Comparison of ENCODE assay signal across 10 cellular contexts in genomic region chr1:2322593-2323295, GRCh38.
DNase-seq lines count a peak whose midpoint lies in the region; ATAC-seq, FAIRE-seq and TF ChIP-seq lines count a peak whose summit lies in the region.
"Had no signal": no experiment of that assay in that cellular context is flagged by ENCODE, and none has a peak within 500 bp of the region (broad histone marks: within the 10 kb centered on the region; RNA-seq: fewer than 3 reads in every experiment).

No MANE protein-coding gene starts in this region.

- H3K36me3 ChIP-seq in HUES6 (ENCODE audit: control insufficient read depth, insufficient read depth, low read length) (no peaks in the 10 kb centered on the region), H1 (ENCODE audit: control insufficient read depth in 2 of 4, insufficient read depth in 4 of 4, low read length in 3 of 4) (no peaks in the 10 kb centered on the region)

- H2BK20ac ChIP-seq in H1 (ENCODE audit: low read length) = no peak overlapping the region

- 0 out of 2 replicates have a peak overlapping the region, but pooled peaks have one; percentile 33 for H2AK5ac ChIP-seq in H1 (ENCODE audit: low read depth, low read length)

- ATAC-seq in HG03354 (IDR thresholded peaks at IDR 0.05; ENCODE audit: poor library complexity, severe bottlenecking, unreplicated experiment) (no peak), GM21825 (IDR thresholded peaks at IDR 0.05; ENCODE audit: unreplicated experiment) (no peak)
- ATAC-seq: HCT116 had no signal

- TF ChIP-seq EP300 in H1 (IDR thresholded peaks at IDR 0.05; ENCODE audit: borderline replicate concordance in 1 of 2, low read depth in 2 of 2, low read length in 2 of 2) = no peak

- no peak overlapping the region for H4K91ac ChIP-seq in H1 (replicated peaks; ENCODE audit: insufficient read length, low read length)

- H3K27me3 ChIP-seq in HUES6 (ENCODE audit: control insufficient read depth, insufficient read depth, low read length) (peaks cover 10% of the 10 kb centered on the region), H1 (replicated peaks in 1 of 4; ENCODE audit: control insufficient read depth in 3 of 4, extremely low read depth in 1 of 4, insufficient read depth in 3 of 4, low read length in 3 of 4) (no peaks in the 10 kb centered on the region; a peak in 1 of 7 replicates)

- DNase-seq in H1 (ENCODE audit: low read depth in 1 of 2, low spot score in 2 of 2) = no peak
- DNase-seq in medulla oblongata (ENCODE audit: extremely low spot score) = peak; percentile 51
- DNase-seq in stromal cell of bone marrow (ENCODE audit: low read depth) = peak; percentile 18
- DNase-seq in activated gamma-delta T cell treated with Interleukin-2 at 50 U/mL for 16 hours = no peak
- no peak for DNase-seq in HPDE6-E6E7 (ENCODE audit: extremely low spot score)

- H3K27ac ChIP-seq in HUES6 (ENCODE audit: low read depth, low read length) (peak overlapping the region; percentile 61; the same call in 1 of the 2 replicates), H1 (ENCODE audit: low read depth, low read length) (no peak overlapping the region)

- no peak overlapping the region for H3K4me2 ChIP-seq in H1 (ENCODE audit: insufficient read depth in 1 of 2, low read depth in 2 of 2, low read length in 2 of 2)

- H3K56ac ChIP-seq in H1 (replicated peaks; ENCODE audit: insufficient read length, low read depth, low read length) = no peak overlapping the region

- POLR2A ChIA-PET in H1 (lab: Charles Lee; ENCODE audit: partially characterized antibody) = interaction anchor here (0.7 to 1.1 kb wide), 5 partner anchors 9 to 116 kb away, joined by 3 read pairs; no protein-coding TSS in a partner anchor

- no peak overlapping the region for H2BK5ac ChIP-seq in H1 (ENCODE audit: low read depth, low read length)

- no peak for FAIRE-seq in H1 (lab: Jason Lieb, UNC)
- FAIRE-seq: TTC549 had no signal

- no peak overlapping the region for H3K14ac ChIP-seq in H1 (ENCODE audit: insufficient read length)

- WGBS in H1 (ENCODE audit: extremely low coverage in 1 of 2, insufficient coverage in 1 of 2, insufficient read length in 1 of 2, insufficient replicate concordance in 2 of 2, low coverage in 1 of 2, low lambda C conversion rate in 2 of 2, missing lambda C conversion rate in 1 of 2), 2 experiments = 92% methylated on average over 42 of the region's 46 CpGs; no CpG with 5 or more reads in 1 of the 2 experiments

- no peak overlapping the region for H3K23ac ChIP-seq in H1 (ENCODE audit: insufficient read length)

- H3K23me2 ChIP-seq in H1 (ENCODE audit: low read depth, low read length) = no peaks in the 10 kb centered on the region; the same call in 1 of the 2 replicates

- CTCF ChIA-PET in H1 (lab: Charles Lee; ENCODE audit: partially characterized antibody) = interaction anchor here (0.9 to 2.0 kb wide), 7 partner anchors 9 to 148 kb away, joined by 3 to 6 read pairs (median 3); no protein-coding TSS in a partner anchor

- peaks cover 11% of the 10 kb centered on the region; the same call in 1 of the 2 replicates for H3K4me1 ChIP-seq in HUES6 (ENCODE audit: control insufficient read depth, insufficient read depth, low read length)
- H3K4me1 ChIP-seq in H1 (replicated peaks in 1 of 4; ENCODE audit: control insufficient read depth in 3 of 4, insufficient read depth in 4 of 4, low read length in 3 of 4) = peaks cover 0 to 9% (median 4%) of the 10 kb centered on the region in 4 experiments; a peak in 5 of 7 replicates

- no peak overlapping the region for H2AFZ ChIP-seq in H1 (ENCODE audit: low read length)

- H3K9ac ChIP-seq in HUES6 (ENCODE audit: low read length) = peak overlapping the region; percentile 33
- H3K9ac ChIP-seq in H1 (replicated peaks in 1 of 4; ENCODE audit: extremely low read depth in 1 of 4, low read depth in 3 of 4, low read length in 3 of 4) = no peak overlapping the region

- no peak overlapping the region for H4K5ac ChIP-seq in H1 (ENCODE audit: insufficient read length, low read depth, low read length)

- no peak overlapping the region for H3K4ac ChIP-seq in H1 (replicated peaks; ENCODE audit: insufficient read length, low read depth, low read length)

- H4K8ac ChIP-seq in H1 (ENCODE audit: extremely low read depth, insufficient read depth, low read length) = peak overlapping the region; percentile 83

- TF ChIP-seq RAD21 in H1 (IDR thresholded peaks at IDR 0.05 in 1 of 2, conservative IDR thresholded peaks at IDR 0.05 in 1 of 2; ENCODE audit: low read depth in 2 of 2, low read length in 2 of 2) = no peak

- 0 out of 2 replicates have a peak overlapping the region, but pooled peaks have one; percentile 29 for H2BK15ac ChIP-seq in H1 (ENCODE audit: low read length)

- H2BK12ac ChIP-seq in H1 (ENCODE audit: low read depth, low read length) = 0 out of 2 replicates have a peak overlapping the region, but pooled peaks have one; percentile 9

- no peak overlapping the region for H2BK120ac ChIP-seq in H1 (replicated peaks; ENCODE audit: low read depth, low read length)

- no peak overlapping the region for H3K18ac ChIP-seq in H1 (ENCODE audit: extremely low read depth, low read length)

- no peak for TF ChIP-seq CTCF in H1 (IDR thresholded peaks at IDR 0.05; ENCODE audit: control extremely low read depth in 1 of 3, insufficient read depth in 1 of 3, low read depth in 1 of 3, low read length in 3 of 3)

- no peaks in the 10 kb centered on the region for H3K79me2 ChIP-seq in H1 (ENCODE audit: control insufficient read depth in 1 of 2, insufficient read depth in 2 of 2, low read length in 2 of 2)

- H3K4me3 ChIP-seq in HUES6 (ENCODE audit: low read depth, low read length) = no peak overlapping the region
- no peak overlapping the region for H3K4me3 ChIP-seq in H1 (ENCODE audit: extremely low read depth in 1 of 4, insufficient read depth in 2 of 4, low read depth in 3 of 4, low read length in 4 of 4)

- H3K9me3 ChIP-seq in HUES6 (ENCODE audit: control insufficient read depth, insufficient read depth, low read depth, low read length) (no peaks in the 10 kb centered on the region), H1 (ENCODE audit: insufficient read depth in 2 of 2, low read depth in 1 of 2, low read length in 1 of 2) (no peaks in the 10 kb centered on the region)

- TF ChIP-seq POLR2A in H1 (IDR thresholded peaks at IDR 0.05; ENCODE audit: control extremely low read depth in 1 of 2, low read depth in 2 of 2, low read length in 2 of 2) = no peak

- H4K20me1 ChIP-seq in H1 (replicated peaks in 1 of 2; ENCODE audit: control insufficient read depth in 1 of 2, insufficient read depth in 2 of 2, low read length in 2 of 2) = no peaks in the 10 kb centered on the region

- H3K79me1 ChIP-seq in H1 (ENCODE audit: low read depth, low read length) = no peaks in the 10 kb centered on the region

TF ChIP-seq in H1, 55 proteins besides CTCF, POLR2A, EP300 and RAD21:
- TF ChIP-seq RBBP5 (IDR thresholded peaks at IDR 0.05; ENCODE audit: borderline replicate concordance, low read depth, low read length) = no peak

Comparison
In these comparisons a context has a peak if more than half of its experiments do, and no peak if none do; other contexts are left out.
1. DNase-seq: peak in medulla oblongata (single experiment) and stromal cell of bone marrow (single experiment); none in H1 (0 of 2), activated gamma-delta T cell treated with Interleukin-2 at 50 U/mL for 16 hours (single experiment) and HPDE6-E6E7 (single experiment).